1 cellular context compared by ENCODE assay signal in genomic region chr10:24551161-24551560, GRCh38.
TF ChIP-seq lines count a peak whose summit lies in the region.

No MANE protein-coding gene starts in this region.

TF ChIP-seq in H1, 55 proteins besides CTCF, POLR2A, EP300 and RAD21 (continued from another document):
- TF ChIP-seq GABPA (IDR thresholded peaks at IDR 0.05; ENCODE audit: borderline replicate concordance, insufficient read depth, low read length) (no peak), EGR1 (IDR thresholded peaks at IDR 0.05; ENCODE audit: borderline replicate concordance, low read depth, low read length) (no peak), KDM1A (IDR thresholded peaks at IDR 0.05; ENCODE audit: borderline replicate concordance, low read length) (no peak), TBP (IDR thresholded peaks at IDR 0.05; ENCODE audit: low read depth, low read length) (no peak), KDM5A (IDR thresholded peaks at IDR 0.05; ENCODE audit: low read length) (no peak), TAF1 (IDR thresholded peaks at IDR 0.05; ENCODE audit: low read depth, low read length) (no peak), TCF12 (IDR thresholded peaks at IDR 0.05; ENCODE audit: low read depth, low read length) (no peak), TAF7 (optimal IDR thresholded peaks at IDR 0.05; ENCODE audit: borderline replicate concordance, low read depth, low read length) (no peak), CBX8 (IDR thresholded peaks at IDR 0.05; ENCODE audit: borderline replicate concordance, low read depth, low read length) (no peak), SP2 (IDR thresholded peaks at IDR 0.05; ENCODE audit: low read length) (no peak), CTBP2 (IDR thresholded peaks at IDR 0.05; ENCODE audit: borderline replicate concordance, insufficient read depth, insufficient read length, low read length) (no peak), ATF2 (IDR thresholded peaks at IDR 0.05; ENCODE audit: low read length) (no peak), MAFK (IDR thresholded peaks at IDR 0.05; ENCODE audit: low read depth, low read length) (no peak), TEAD4 (IDR thresholded peaks at IDR 0.05; ENCODE audit: low read depth, low read length) (no peak)
